Comparison of ENCODE assay signal across 1 cellular context in the genomic region with DNA sequence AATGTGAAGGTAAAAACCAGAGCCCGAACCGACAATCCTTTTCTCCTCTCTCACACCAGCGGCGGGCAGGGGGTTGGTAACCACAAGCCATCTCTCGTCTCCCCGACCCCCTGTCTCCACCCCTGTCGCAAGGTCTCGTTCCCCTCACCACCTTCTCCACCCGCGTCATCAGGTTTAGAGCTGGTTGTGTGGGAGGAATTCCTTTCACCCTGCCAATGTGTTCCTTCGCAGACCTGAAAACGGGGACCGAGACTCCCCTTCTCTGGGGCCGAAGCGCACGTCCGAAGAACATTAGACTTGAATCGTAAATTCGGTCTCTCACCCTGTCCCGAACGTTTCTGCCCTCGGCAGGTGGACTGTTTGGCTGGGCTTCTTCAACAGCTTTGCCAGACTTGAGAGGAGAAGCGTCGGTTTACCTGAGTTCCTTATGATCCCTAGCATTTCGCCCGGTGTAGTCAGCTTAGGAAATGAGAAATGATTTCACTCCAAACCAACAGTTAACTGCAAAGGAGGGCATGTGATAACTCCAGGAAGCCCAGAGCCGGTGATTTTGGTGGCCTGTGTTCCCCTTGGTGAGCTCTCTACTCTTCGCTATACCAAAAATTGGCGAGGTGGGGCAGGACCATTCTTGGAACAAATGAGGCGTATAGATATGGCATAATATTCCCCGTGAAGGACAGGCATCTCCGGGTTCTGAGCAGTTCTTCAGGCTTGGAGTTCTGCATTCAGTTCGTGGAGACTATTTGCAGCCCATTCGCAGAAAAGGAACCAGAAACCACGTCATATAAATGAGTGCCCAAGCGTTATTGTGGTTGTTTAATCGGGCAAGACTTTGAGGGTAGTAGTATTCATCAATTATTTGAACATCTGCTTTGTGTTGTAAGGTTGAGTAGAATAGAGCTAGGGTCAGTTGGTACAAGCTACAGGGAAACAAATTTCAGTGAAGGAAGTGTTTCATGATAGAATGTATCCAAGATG.
TF ChIP-seq lines count a peak whose summit lies in the region.

No MANE protein-coding gene starts in this region.

TF ChIP-seq in HepG2, 621 proteins besides CTCF, POLR2A, EP300 and RAD21 (continued from another document):
- TF ChIP-seq ZNF382 (CRISPR knock-in tag; IDR thresholded peaks at IDR 0.05; ENCODE audit: borderline replicate concordance) = no peak
- no peak for TF ChIP-seq GATAD2A (CRISPR knock-in tag; IDR thresholded peaks at IDR 0.05)
- no peak for TF ChIP-seq ZNF703 (CRISPR knock-in tag; IDR thresholded peaks at IDR 0.05; ENCODE audit: borderline replicate concordance)
- TF ChIP-seq NCOA2 (CRISPR knock-in tag; IDR thresholded peaks at IDR 0.05) = no peak
- no peak for TF ChIP-seq NFYB (CRISPR knock-in tag; IDR thresholded peaks at IDR 0.05)
- no peak for TF ChIP-seq ZNF878 (CRISPR knock-in tag; IDR thresholded peaks at IDR 0.05)
- TF ChIP-seq ZNF296 (CRISPR knock-in tag; conservative IDR thresholded peaks at IDR 0.05) = no peak
- TF ChIP-seq HNF4A (CRISPR knock-in tag; IDR thresholded peaks at IDR 0.05) = no peak
- TF ChIP-seq SCMH1 (CRISPR knock-in tag; IDR thresholded peaks at IDR 0.05; ENCODE audit: borderline replicate concordance) = no peak
- TF ChIP-seq ZNF629 (CRISPR knock-in tag; conservative IDR thresholded peaks at IDR 0.05) = no peak
- 0 out of 2 replicates have a peak, but pooled peaks have one; percentile 9 for TF ChIP-seq JUN (CRISPR knock-in tag; IDR thresholded peaks at IDR 0.05)
- TF ChIP-seq KDM5A (IDR thresholded peaks at IDR 0.05; ENCODE audit: borderline replicate concordance, low read length) = no peak
- TF ChIP-seq GABPA (IDR thresholded peaks at IDR 0.05; ENCODE audit: low read depth, low read length) = no peak
- TF ChIP-seq GABPA (CRISPR knock-in tag; IDR thresholded peaks at IDR 0.05; ENCODE audit: low read depth) = no peak
- no peak for TF ChIP-seq ZNF205 (CRISPR knock-in tag; IDR thresholded peaks at IDR 0.05)
- TF ChIP-seq POGZ (CRISPR knock-in tag; IDR thresholded peaks at IDR 0.05) = no peak
- TF ChIP-seq PRDM10 (CRISPR knock-in tag; IDR thresholded peaks at IDR 0.05; ENCODE audit: low read depth) = no peak
- TF ChIP-seq CEBPG (CRISPR knock-in tag; IDR thresholded peaks at IDR 0.05) = no peak
- 0 out of 2 replicates have a peak, but pooled peaks have one; percentile 35 for TF ChIP-seq ZNF547 (CRISPR knock-in tag; IDR thresholded peaks at IDR 0.05)
- no peak for TF ChIP-seq HNRNPLL (IDR thresholded peaks at IDR 0.05; ENCODE audit: low read depth, low read length, poor library complexity, severe bottlenecking)
- TF ChIP-seq, protein P1, sequence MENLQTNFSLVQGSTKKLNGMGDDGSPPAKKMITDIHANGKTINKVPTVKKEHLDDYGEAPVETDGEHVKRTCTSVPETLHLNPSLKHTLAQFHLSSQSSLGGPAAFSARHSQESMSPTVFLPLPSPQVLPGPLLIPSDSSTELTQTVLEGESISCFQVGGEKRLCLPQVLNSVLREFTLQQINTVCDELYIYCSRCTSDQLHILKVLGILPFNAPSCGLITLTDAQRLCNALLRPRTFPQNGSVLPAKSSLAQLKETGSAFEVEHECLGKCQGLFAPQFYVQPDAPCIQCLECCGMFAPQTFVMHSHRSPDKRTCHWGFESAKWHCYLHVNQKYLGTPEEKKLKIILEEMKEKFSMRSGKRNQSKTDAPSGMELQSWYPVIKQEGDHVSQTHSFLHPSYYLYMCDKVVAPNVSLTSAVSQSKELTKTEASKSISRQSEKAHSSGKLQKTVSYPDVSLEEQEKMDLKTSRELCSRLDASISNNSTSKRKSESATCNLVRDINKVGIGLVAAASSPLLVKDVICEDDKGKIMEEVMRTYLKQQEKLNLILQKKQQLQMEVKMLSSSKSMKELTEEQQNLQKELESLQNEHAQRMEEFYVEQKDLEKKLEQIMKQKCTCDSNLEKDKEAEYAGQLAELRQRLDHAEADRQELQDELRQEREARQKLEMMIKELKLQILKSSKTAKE (CRISPR knock-in tag; IDR thresholded peaks at IDR 0.05; ENCODE audit: borderline replicate concordance) = 0 out of 2 replicates have a peak, but pooled peaks have one; percentile 27
- TF ChIP-seq MXI1 (IDR thresholded peaks at IDR 0.05; ENCODE audit: borderline replicate concordance, low read depth, low read length) = no peak
- TF ChIP-seq HOXD1 (CRISPR knock-in tag; IDR thresholded peaks at IDR 0.05) = no peak
- no peak for TF ChIP-seq ZNF616 (CRISPR knock-in tag; IDR thresholded peaks at IDR 0.05; ENCODE audit: low read depth)
- no peak for TF ChIP-seq SRSF9 (IDR thresholded peaks at IDR 0.05; ENCODE audit: borderline replicate concordance, insufficient read depth, low read depth, low read length, poor library complexity, severe bottlenecking)
- TF ChIP-seq ZNF614 (CRISPR knock-in tag; IDR thresholded peaks at IDR 0.05; ENCODE audit: borderline replicate concordance) = no peak
- no peak for TF ChIP-seq DMAP1 (CRISPR knock-in tag; IDR thresholded peaks at IDR 0.05)
- TF ChIP-seq, protein P2, sequence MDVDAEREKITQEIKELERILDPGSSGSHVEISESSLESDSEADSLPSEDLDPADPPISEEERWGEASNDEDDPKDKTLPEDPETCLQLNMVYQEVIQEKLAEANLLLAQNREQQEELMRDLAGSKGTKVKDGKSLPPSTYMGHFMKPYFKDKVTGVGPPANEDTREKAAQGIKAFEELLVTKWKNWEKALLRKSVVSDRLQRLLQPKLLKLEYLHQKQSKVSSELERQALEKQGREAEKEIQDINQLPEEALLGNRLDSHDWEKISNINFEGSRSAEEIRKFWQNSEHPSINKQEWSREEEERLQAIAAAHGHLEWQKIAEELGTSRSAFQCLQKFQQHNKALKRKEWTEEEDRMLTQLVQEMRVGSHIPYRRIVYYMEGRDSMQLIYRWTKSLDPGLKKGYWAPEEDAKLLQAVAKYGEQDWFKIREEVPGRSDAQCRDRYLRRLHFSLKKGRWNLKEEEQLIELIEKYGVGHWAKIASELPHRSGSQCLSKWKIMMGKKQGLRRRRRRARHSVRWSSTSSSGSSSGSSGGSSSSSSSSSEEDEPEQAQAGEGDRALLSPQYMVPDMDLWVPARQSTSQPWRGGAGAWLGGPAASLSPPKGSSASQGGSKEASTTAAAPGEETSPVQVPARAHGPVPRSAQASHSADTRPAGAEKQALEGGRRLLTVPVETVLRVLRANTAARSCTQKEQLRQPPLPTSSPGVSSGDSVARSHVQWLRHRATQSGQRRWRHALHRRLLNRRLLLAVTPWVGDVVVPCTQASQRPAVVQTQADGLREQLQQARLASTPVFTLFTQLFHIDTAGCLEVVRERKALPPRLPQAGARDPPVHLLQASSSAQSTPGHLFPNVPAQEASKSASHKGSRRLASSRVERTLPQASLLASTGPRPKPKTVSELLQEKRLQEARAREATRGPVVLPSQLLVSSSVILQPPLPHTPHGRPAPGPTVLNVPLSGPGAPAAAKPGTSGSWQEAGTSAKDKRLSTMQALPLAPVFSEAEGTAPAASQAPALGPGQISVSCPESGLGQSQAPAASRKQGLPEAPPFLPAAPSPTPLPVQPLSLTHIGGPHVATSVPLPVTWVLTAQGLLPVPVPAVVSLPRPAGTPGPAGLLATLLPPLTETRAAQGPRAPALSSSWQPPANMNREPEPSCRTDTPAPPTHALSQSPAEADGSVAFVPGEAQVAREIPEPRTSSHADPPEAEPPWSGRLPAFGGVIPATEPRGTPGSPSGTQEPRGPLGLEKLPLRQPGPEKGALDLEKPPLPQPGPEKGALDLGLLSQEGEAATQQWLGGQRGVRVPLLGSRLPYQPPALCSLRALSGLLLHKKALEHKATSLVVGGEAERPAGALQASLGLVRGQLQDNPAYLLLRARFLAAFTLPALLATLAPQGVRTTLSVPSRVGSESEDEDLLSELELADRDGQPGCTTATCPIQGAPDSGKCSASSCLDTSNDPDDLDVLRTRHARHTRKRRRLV (CRISPR knock-in tag; IDR thresholded peaks at IDR 0.05) = no peak
- no peak; the same call in 1 of the 2 replicates for TF ChIP-seq TRAFD1 (CRISPR knock-in tag; IDR thresholded peaks at IDR 0.05; ENCODE audit: borderline replicate concordance)
- no peak for TF ChIP-seq ATAD3A (CRISPR knock-in tag; IDR thresholded peaks at IDR 0.05)
- TF ChIP-seq ATF1 (CRISPR knock-in tag; IDR thresholded peaks at IDR 0.05) = no peak
- TF ChIP-seq CC2D1A (CRISPR knock-in tag; IDR thresholded peaks at IDR 0.05) = no peak
- no peak for TF ChIP-seq RXRB (CRISPR knock-in tag; IDR thresholded peaks at IDR 0.05; ENCODE audit: borderline replicate concordance)
- no peak for TF ChIP-seq NONO (IDR thresholded peaks at IDR 0.05)
- TF ChIP-seq NONO (CRISPR knock-in tag; conservative IDR thresholded peaks at IDR 0.05) = no peak; the same call in 1 of the 2 replicates
- TF ChIP-seq MAF1 (CRISPR knock-in tag; IDR thresholded peaks at IDR 0.05; ENCODE audit: borderline replicate concordance) = no peak
- TF ChIP-seq TGIF2 (CRISPR knock-in tag; IDR thresholded peaks at IDR 0.05) = no peak
- TF ChIP-seq, protein P3, sequence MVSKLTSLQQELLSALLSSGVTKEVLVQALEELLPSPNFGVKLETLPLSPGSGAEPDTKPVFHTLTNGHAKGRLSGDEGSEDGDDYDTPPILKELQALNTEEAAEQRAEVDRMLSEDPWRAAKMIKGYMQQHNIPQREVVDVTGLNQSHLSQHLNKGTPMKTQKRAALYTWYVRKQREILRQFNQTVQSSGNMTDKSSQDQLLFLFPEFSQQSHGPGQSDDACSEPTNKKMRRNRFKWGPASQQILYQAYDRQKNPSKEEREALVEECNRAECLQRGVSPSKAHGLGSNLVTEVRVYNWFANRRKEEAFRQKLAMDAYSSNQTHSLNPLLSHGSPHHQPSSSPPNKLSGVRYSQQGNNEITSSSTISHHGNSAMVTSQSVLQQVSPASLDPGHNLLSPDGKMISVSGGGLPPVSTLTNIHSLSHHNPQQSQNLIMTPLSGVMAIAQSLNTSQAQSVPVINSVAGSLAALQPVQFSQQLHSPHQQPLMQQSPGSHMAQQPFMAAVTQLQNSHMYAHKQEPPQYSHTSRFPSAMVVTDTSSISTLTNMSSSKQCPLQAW (CRISPR knock-in tag; IDR thresholded peaks at IDR 0.05) = no peak; the same call in 1 of the 2 replicates
- peak; percentile 48; the same call in 1 of the 2 replicates for TF ChIP-seq ZNF276 (CRISPR knock-in tag; IDR thresholded peaks at IDR 0.05; ENCODE audit: low read depth)
- TF ChIP-seq ZNF792 (CRISPR knock-in tag; IDR thresholded peaks at IDR 0.05) = no peak
- TF ChIP-seq ZNF484 (CRISPR knock-in tag; IDR thresholded peaks at IDR 0.05; ENCODE audit: borderline replicate concordance, low read depth) = no peak
